ENCODE assay signal across 8 cellular contexts in the genomic region with DNA sequence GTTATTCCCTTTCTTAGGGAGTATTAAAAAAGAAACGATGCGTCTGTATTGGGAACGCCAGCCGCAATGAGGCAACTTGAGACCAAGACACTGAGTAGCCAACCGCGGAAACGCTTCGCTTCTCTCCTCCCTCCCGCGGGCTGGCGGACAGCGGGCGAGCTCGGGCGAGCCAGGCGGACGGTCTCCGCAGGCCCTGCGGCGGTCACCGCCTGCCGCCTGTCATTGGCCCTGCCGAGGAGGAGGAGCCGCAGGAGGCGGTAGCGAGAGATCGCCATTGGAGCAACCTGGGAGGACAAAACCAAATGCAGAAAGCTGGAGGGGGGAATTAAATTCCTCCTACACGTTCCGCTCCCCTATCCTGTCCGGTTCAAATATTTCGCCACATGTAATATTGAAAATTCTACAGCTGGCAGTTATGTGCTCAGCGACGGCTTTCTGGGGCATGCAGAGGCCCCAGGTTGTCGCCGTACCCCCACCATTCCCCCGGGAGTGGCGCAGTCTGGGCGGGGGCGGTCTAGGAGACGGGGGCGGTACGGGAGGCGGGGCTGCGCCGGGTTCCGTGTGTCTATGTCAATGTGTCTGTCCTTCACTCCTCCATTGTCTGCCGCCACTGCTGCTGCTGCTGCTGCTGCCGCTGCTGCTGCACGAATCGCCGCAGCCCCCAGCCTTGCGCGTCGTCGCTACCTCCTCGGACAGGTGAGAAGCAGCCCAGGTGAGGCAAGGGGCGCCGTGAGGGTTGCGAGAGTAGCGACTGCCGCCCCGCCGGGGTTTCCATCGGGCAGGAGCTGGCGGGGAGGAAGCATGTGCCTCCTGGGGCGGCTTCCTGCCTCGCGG. TPM values are rescaled to one million over a fixed set of nuclear protein-coding genes. Genes with fewer than 3 reads are reported as not detected.
DNase-seq lines count a peak whose midpoint lies in the region; ATAC-seq and TF ChIP-seq lines count a peak whose summit lies in the region.

A gene (minus strand): TSS at position 162 of the 834 bp plus-strand sequence. CDS start 181 bp downstream, outside the sequence.
A gene (plus strand): TSS at position 589 of the 834 bp plus-strand sequence. CDS start 19,263 bp downstream, outside the sequence.

- H3K4me1 Mint-ChIP-seq in GM23338 (peaks cover 44% of the 10 kb centered on the region), naive B cell (peaks cover 47 to 73% (median 50%) of the 10 kb centered on the region in 3 donors)
- H3K4me1 Mint-ChIP-seq in stimulated activated effector memory CD8-positive, alpha-beta T cell treated with anti-CD3 and anti-CD28 coated beads, Interleukin-12 subunit alpha, Interleukin-12 subunit beta, amount 100 ng/mL, for 72 hours: peaks cover 60% of the 10 kb centered on the region

- H3K36me3 Mint-ChIP-seq in GM23338 (ENCODE audit: low read depth): no peaks in the 10 kb centered on the region; the same call in 2 of the 3 replicates
- H3K36me3 Mint-ChIP-seq in naive B cell: peaks cover 0 to 3% of the 10 kb centered on the region in 2 donors
- peaks cover 33% of the 10 kb centered on the region for H3K36me3 Mint-ChIP-seq in stimulated activated effector memory CD8-positive, alpha-beta T cell treated with anti-CD3 and anti-CD28 coated beads, Interleukin-12 subunit alpha, Interleukin-12 subunit beta, amount 100 ng/mL, for 72 hours

- H3K79me2 ChIP-seq in DND-41 (ENCODE audit: insufficient read depth, low read length) (peaks cover 88% of the 10 kb centered on the region), GM23338 (replicated peaks; ENCODE audit: insufficient read depth) (peaks cover 48% of the 10 kb centered on the region), fibroblast of lung (ENCODE audit: control insufficient read depth, insufficient read depth, low read length) (peaks cover 59% of the 10 kb centered on the region)

- peak within 1 kb of the TSS; percentile 91 for H3K27ac ChIP-seq in DND-41 (ENCODE audit: low read length)
- H3K27ac ChIP-seq in GM23338 (ENCODE audit: low read depth): peak within 1 kb of the TSS; percentile 86; the same call in 1 of the 2 replicates
- peak within 1 kb of the TSS; percentile 95 for H3K27ac ChIP-seq in fibroblast of lung (ENCODE audit: insufficient read depth, low read length)

- no peaks in the 10 kb centered on the region for H3K9me3 Mint-ChIP-seq in GM23338
- H3K9me3 Mint-ChIP-seq in naive B cell: no peaks in the 10 kb centered on the region
- H3K9me3 Mint-ChIP-seq in stimulated activated effector memory CD8-positive, alpha-beta T cell treated with anti-CD3 and anti-CD28 coated beads, Interleukin-12 subunit alpha, Interleukin-12 subunit beta, amount 100 ng/mL, for 72 hours: no peaks in the 10 kb centered on the region

- no peaks in the 10 kb centered on the region for H3K9me2 ChIP-seq in GM23338 (ENCODE audit: insufficient read depth)

- H3K27me3 ChIP-seq in DND-41 (ENCODE audit: insufficient read depth, low read length, poor library complexity) (no peaks in the 10 kb centered on the region), GM23338 (ENCODE audit: insufficient read depth) (peaks cover 10% of the 10 kb centered on the region), fibroblast of lung (ENCODE audit: control insufficient read depth, insufficient read depth, low read length) (no peaks in the 10 kb centered on the region)

- H3K4me3 Mint-ChIP-seq in GM23338: peak within 1 kb of the TSS; percentile 98
- H3K4me3 Mint-ChIP-seq in naive B cell: peak within 1 kb of the TSS; percentile 92 to 100 (median 100)
- H3K4me3 Mint-ChIP-seq in stimulated activated effector memory CD8-positive, alpha-beta T cell treated with anti-CD3 and anti-CD28 coated beads, Interleukin-12 subunit alpha, Interleukin-12 subunit beta, amount 100 ng/mL, for 72 hours: peak within 1 kb of the TSS; percentile 93

- TF ChIP-seq CTCF in DND-41 (IDR thresholded peaks at IDR 0.05; ENCODE audit: borderline replicate concordance, extremely low read depth, low read length, poor library complexity, severe bottlenecking) (no peak), GM23338 (conservative IDR thresholded peaks at IDR 0.05; ENCODE audit: low read depth in 2 of 2) (no peak), fibroblast of lung (conservative IDR thresholded peaks at IDR 0.05 in 1 of 2, IDR thresholded peaks at IDR 0.05 in 1 of 2; ENCODE audit: low read depth in 1 of 2, low read length in 2 of 2) (no peak)

- peak; percentile 85 for ATAC-seq in DND-41 (ENCODE audit: insufficient read depth, low read depth)
- peak; percentile 90 for ATAC-seq in GM23338
- ATAC-seq in naive B cell (ENCODE audit: low read depth in 2 of 2): peak; percentile 86 to 87
- ATAC-seq in stimulated activated effector memory CD8-positive, alpha-beta T cell treated with anti-CD3 and anti-CD28 coated beads, Interleukin-12 subunit alpha, Interleukin-12 subunit beta, amount 100 ng/mL, for 72 hours: peak; percentile 95

- H3K9me3 ChIP-seq in DND-41 (ENCODE audit: insufficient read depth, low read length, severe bottlenecking): no peaks in the 10 kb centered on the region
- H3K9me3 ChIP-seq in fibroblast of lung (ENCODE audit: control insufficient read depth, insufficient read depth, low read depth, low read length): no peaks in the 10 kb centered on the region

- H4K20me1 ChIP-seq in DND-41 (ENCODE audit: insufficient read depth, low read length) (peaks cover 33% of the 10 kb centered on the region; the same call in 1 of the 2 replicates), GM23338 (replicated peaks; ENCODE audit: insufficient read depth) (peaks cover 37% of the 10 kb centered on the region), fibroblast of lung (ENCODE audit: control insufficient read depth, extremely low read depth, insufficient read depth, low read length) (no peaks in the 10 kb centered on the region)

- H3K4me1 ChIP-seq in DND-41 (ENCODE audit: insufficient read depth, low read length) (peaks cover 49% of the 10 kb centered on the region), GM23338 (ENCODE audit: insufficient read depth) (peaks cover 29% of the 10 kb centered on the region), fibroblast of lung (ENCODE audit: control insufficient read depth, extremely low read depth, insufficient read depth, low read length) (no peaks in the 10 kb centered on the region)

- peak; percentile 94 for DNase-seq in DND-41
- peak; percentile 96 for DNase-seq in GM23338 (ENCODE audit: low spot score)
- DNase-seq in Kasumi-1 (lab: John Stamatoyannopoulos, UW): peak; percentile 73 to 74
- DNase-seq in RKO (ENCODE audit: low spot score): peak; percentile 95
- DNase-seq in activated T-helper 1 cell treated with anti-CD3 and anti-CD28 coated beads, Interleukin-2, amount 50 U/mL, for 16 hours (ENCODE audit: low read depth in 1 of 2, low spot score in 1 of 2): peak; percentile 81 to 88
- DNase-seq in fibroblast of lung (ENCODE audit: low read depth in 2 of 2): peak; percentile 96 to 97
- peak; percentile 92 for DNase-seq in naive B cell
- DNase-seq in stimulated activated effector memory CD8-positive, alpha-beta T cell treated with anti-CD3 and anti-CD28 coated beads, Interleukin-12 subunit alpha, Interleukin-12 subunit beta, amount 100 ng/mL, for 72 hours (ENCODE audit: low spot score in 2 of 2): peak; percentile 81 to 94

- H2AFZ ChIP-seq in DND-41 (ENCODE audit: low read depth, low read length) (peak within 1 kb of the TSS; percentile 96), GM23338 (peak within 1 kb of the TSS; percentile 98), fibroblast of lung (ENCODE audit: low read length) (peak within 1 kb of the TSS; percentile 94)

- H3K36me3 ChIP-seq in DND-41 (ENCODE audit: insufficient read depth, low read length) (no peaks in the 10 kb centered on the region), GM23338 (ENCODE audit: insufficient read depth) (no peaks in the 10 kb centered on the region), fibroblast of lung (ENCODE audit: control insufficient read depth, insufficient read depth, low read length) (no peaks in the 10 kb centered on the region)

- H3K4me3 ChIP-seq in DND-41 (ENCODE audit: low read depth in 1 of 2, low read length in 2 of 2): peak within 1 kb of the TSS; percentile 84 to 85
- peak within 1 kb of the TSS; percentile 88 for H3K4me3 ChIP-seq in GM23338
- peak within 1 kb of the TSS; percentile 75 to 96 (median 82) for H3K4me3 ChIP-seq in fibroblast of lung (replicated peaks in 1 of 4; ENCODE audit: control extremely low read depth in 1 of 4, insufficient read depth in 1 of 4, low read depth in 3 of 4, low read length in 4 of 4)

- H3K27me3 Mint-ChIP-seq in GM23338 (ENCODE audit: insufficient read depth, low read depth, poor library complexity) (peaks cover 12% of the 10 kb centered on the region), naive B cell (no peaks in the 10 kb centered on the region)

- no peaks in the 10 kb centered on the region for H3F3A ChIP-seq in GM23338 (replicated peaks; ENCODE audit: low read depth)

- H3K27ac Mint-ChIP-seq in GM23338 (peak within 1 kb of the TSS; percentile 100), naive B cell (peak within 1 kb of the TSS; percentile 92 to 99 (median 98))
- peak within 1 kb of the TSS; percentile 99 for H3K27ac Mint-ChIP-seq in stimulated activated effector memory CD8-positive, alpha-beta T cell treated with anti-CD3 and anti-CD28 coated beads, Interleukin-12 subunit alpha, Interleukin-12 subunit beta, amount 100 ng/mL, for 72 hours

- H3K9ac ChIP-seq in DND-41 (ENCODE audit: low read depth, low read length) (peak within 1 kb of the TSS; percentile 74), fibroblast of lung (ENCODE audit: insufficient read depth, low read length) (peak within 1 kb of the TSS; percentile 86)

- H3K4me2 ChIP-seq in DND-41 (ENCODE audit: insufficient read depth, low read length) (peak within 1 kb of the TSS; percentile 77), GM23338 (peak within 1 kb of the TSS; percentile 90), fibroblast of lung (ENCODE audit: extremely low read depth, insufficient read depth, low read length) (peak within 1 kb of the TSS; percentile 88)

TF ChIP-seq in GM23338, 12 proteins besides CTCF, POLR2A, EP300 and RAD21 (continues in another document):
- TF ChIP-seq CREB1 (CRISPR knock-in tag; IDR thresholded peaks at IDR 0.05; ENCODE audit: low read depth) (peak; percentile 32; the same call in 1 of the 2 replicates), JUNB (IDR thresholded peaks at IDR 0.05; ENCODE audit: unreplicated experiment) (no peak)

RNA-seq across cellular contexts. Expression of the first gene that starts in this region (rescaled TPM):
- 9.2 and 9.5 TPM in 2 replicates for total RNA-seq in GM23338 (2014; rRNA removed; shearing (Covaris generic))
- polyA plus RNA-seq in GM23338 (2016; fragmentation: Nextera tagmentation; extraction: Ambion mirVana): 3.1 and 4.4 TPM in 2 replicates
- total RNA-seq in fibroblast of lung: 33.1 and 50.4 TPM in 2 replicates
- polyA plus RNA-seq in fibroblast of lung: 23.9 and 34.3 TPM in 2 replicates
- polyA plus RNA-seq in fibroblast of lung (2012): 17.2 and 21.1 TPM in 2 replicates
- 5.8 and 6.6 TPM in 2 replicates for polyA minus RNA-seq in fibroblast of lung (ENCODE audit: low replicate concordance)
- polyA plus RNA-seq in naive B cell (ENCODE audit: low read depth in 6 of 6): 10 to 100 TPM in 5 of 6 donors, 1 to 10 TPM in 1; 7.6 to 19.8 (median 14.7) TPM

RNA-seq across cellular contexts. Expression of the second gene that starts in this region (rescaled TPM):
- 95.3 and 108 TPM in 2 replicates for total RNA-seq in GM23338 (2014; rRNA removed; shearing (Covaris generic))
- polyA plus RNA-seq in GM23338 (2016; fragmentation: Nextera tagmentation; extraction: Ambion mirVana) (83.9 and 88.8 TPM in 2 replicates), fibroblast of lung (88.8 and 95.5 TPM in 2 replicates), naive B cell (ENCODE audit: low read depth in 6 of 6) (10 to 100 TPM; 38.6 to 71.2 (median 53.4) TPM)
- 39.3 and 43.3 TPM in 2 replicates for total RNA-seq in fibroblast of lung
- 59.9 and 72.9 TPM in 2 replicates for polyA plus RNA-seq in fibroblast of lung (2012)
- 30.0 and 40.3 TPM in 2 replicates for polyA minus RNA-seq in fibroblast of lung (ENCODE audit: low replicate concordance)

Comparison
In these comparisons a context has a peak if more than half of its experiments do, and no peak if none do; other contexts are left out.
1. Peak in every context shown above with its lines: DNase-seq, ATAC-seq, H3K4me3 ChIP-seq and H3K27ac ChIP-seq.